In the genomic region with DNA sequence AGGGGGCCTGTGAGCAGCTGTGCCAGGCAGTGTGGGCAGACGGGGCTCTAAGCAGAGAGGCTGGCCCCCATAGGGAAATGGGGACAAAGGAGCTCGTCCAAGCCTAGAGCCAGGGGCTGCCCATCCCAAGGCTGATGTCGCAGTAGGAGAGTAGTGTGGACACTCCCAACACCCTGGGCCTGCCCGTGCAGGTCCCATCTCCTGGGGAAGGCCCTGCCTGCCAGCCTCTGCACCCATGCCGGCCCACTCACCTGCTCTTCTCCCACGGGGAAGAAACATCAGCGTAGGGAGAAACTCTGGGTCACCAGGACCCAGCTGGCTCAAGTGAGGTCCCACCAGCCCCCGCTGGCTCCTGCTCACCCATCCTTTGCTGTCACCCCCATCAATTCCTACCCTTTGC, we compare ENCODE assay signal across 28 cellular contexts. TPM values are rescaled to one million over a fixed set of nuclear protein-coding genes. Genes with fewer than 3 reads are reported as not detected.
A peak's percentile ranks its signal among the peaks of the same experiment; 100 is the strongest.
DNase-seq lines count a peak whose midpoint lies in the region; ATAC-seq, FAIRE-seq and TF ChIP-seq lines count a peak whose summit lies in the region.
"Had no signal": no experiment of that assay in that cellular context is flagged by ENCODE, and none has a peak within 500 bp of the region (broad histone marks: within the 10 kb centered on the region; RNA-seq: fewer than 3 reads in every experiment).

No MANE protein-coding gene starts in this region.

- H3K4me2 ChIP-seq in keratinocyte (ENCODE audit: control insufficient read depth, extremely low read depth, insufficient read depth, low read depth, low read length) = peak overlapping the region; percentile 11
- H3K4me2 ChIP-seq: BLaER1 treated with 17β-estradiol and CSF1 and Interleukin-3, amounts not matched to agents 10 nM and 100 nM; GM23338; SK-N-SH had no signal

- H3K9me1 ChIP-seq in keratinocyte (ENCODE audit: control insufficient read depth, extremely low read depth, insufficient read depth, low read length) = no peaks in the 10 kb centered on the region

- H3K9me3 Mint-ChIP-seq in glutamatergic neuron (ENCODE audit: unreplicated experiment) = no peaks in the 10 kb centered on the region
- H3K9me3 Mint-ChIP-seq: CD4-positive, alpha-beta T cell; GM23338; H9 had no signal

- no peak overlapping the region for H3K4me3 Mint-ChIP-seq in glutamatergic neuron (ENCODE audit: unreplicated experiment)
- H3K4me3 Mint-ChIP-seq: CD4-positive, alpha-beta T cell; GM23338; H9 had no signal

- TF ChIP-seq POLR2A in gastrocnemius medialis (IDR thresholded peaks at IDR 0.05) = no peak

- H2AFZ ChIP-seq in keratinocyte (ENCODE audit: control insufficient read depth, low read length) = no peak overlapping the region
- H2AFZ ChIP-seq: GM23338 had no signal

- H3K36me3 Mint-ChIP-seq in glutamatergic neuron (ENCODE audit: unreplicated experiment) = no peaks in the 10 kb centered on the region

- H3K4me1 ChIP-seq in keratinocyte (ENCODE audit: control insufficient read depth, extremely low read depth, insufficient read depth, low read length) (peaks cover 65% of the 10 kb centered on the region), BE2C (peaks cover 6% of the 10 kb centered on the region; the same call in 1 of the 2 replicates), gastrocnemius medialis (peaks cover 19 to 31% of the 10 kb centered on the region in 2 donors)

- H3K9me3 ChIP-seq in SK-N-MC (ENCODE audit: low read depth, low read length) (no peaks in the 10 kb centered on the region), keratinocyte (ENCODE audit: control insufficient read depth, low read depth, low read length) (no peaks in the 10 kb centered on the region), BE2C (no peaks in the 10 kb centered on the region), gastrocnemius medialis (no peaks in the 10 kb centered on the region)
- H3K9me3 ChIP-seq: BLaER1 treated with 17β-estradiol and CSF1 and Interleukin-3, amounts not matched to agents 10 nM and 100 nM; Peyer's patch; SK-N-SH had no signal

- no peaks in the 10 kb centered on the region for H3K36me3 ChIP-seq in SK-N-MC (ENCODE audit: insufficient read depth, low read length)
- H3K36me3 ChIP-seq in bronchial epithelial cell (ENCODE audit: control insufficient read depth, insufficient read depth, low read length) = no peaks in the 10 kb centered on the region
- peaks cover 0 to 3% of the 10 kb centered on the region in 2 experiments for H3K36me3 ChIP-seq in keratinocyte (ENCODE audit: control insufficient read depth in 2 of 2, extremely low read depth in 1 of 2, insufficient read depth in 2 of 2, low read length in 2 of 2)
- H3K36me3 ChIP-seq in BE2C = no peaks in the 10 kb centered on the region
- H3K36me3 ChIP-seq in gastrocnemius medialis = no peaks in the 10 kb centered on the region
- H3K36me3 ChIP-seq: BLaER1 treated with 17β-estradiol and CSF1 and Interleukin-3, amounts not matched to agents 10 nM and 100 nM; Peyer's patch had no signal

- FAIRE-seq in bronchial epithelial cell (lab: Jason Lieb, UNC) (no peak), keratinocyte (lab: Jason Lieb, UNC) (no peak)
- FAIRE-seq: D721Med, GM18507, HTR-8/SVneo had no signal

- H3K4me1 Mint-ChIP-seq in glutamatergic neuron (ENCODE audit: low read depth, unreplicated experiment) = peaks cover 8% of the 10 kb centered on the region
- H3K4me1 Mint-ChIP-seq: GM23338 had no signal

- in situ Hi-C loops in gastrocnemius medialis (cut with MboI; ENCODE audit: low sequenced_read_pairs in 4 of 4) = no loop called here

- no peaks in the 10 kb centered on the region for H3K79me2 ChIP-seq in keratinocyte (ENCODE audit: control insufficient read depth, insufficient read depth, low read length)

- peak overlapping the region; percentile 88 for H3K27ac ChIP-seq in SK-N-MC
- peak overlapping the region; percentile 15 for H3K27ac ChIP-seq in keratinocyte (ENCODE audit: control insufficient read depth, insufficient read depth, low read length)
- peak overlapping the region in 18 of 21 experiments; percentile 0 to 91 (median 38) for H3K27ac ChIP-seq in skin epidermis
- H3K27ac ChIP-seq in gastrocnemius medialis = no peak overlapping the region
- H3K27ac ChIP-seq: BLaER1 treated with 17β-estradiol and CSF1 and Interleukin-3, amounts not matched to agents 10 nM and 100 nM; Peyer's patch had no signal

- no peaks in the 10 kb centered on the region for H3K27me3 ChIP-seq in bronchial epithelial cell (ENCODE audit: control insufficient read depth, insufficient read depth, low read length)
- H3K27me3 ChIP-seq in keratinocyte (ENCODE audit: control insufficient read depth, extremely low read depth, insufficient read depth, low read length) = no peaks in the 10 kb centered on the region
- no peaks in the 10 kb centered on the region for H3K27me3 ChIP-seq in BE2C
- H3K27me3 ChIP-seq in gastrocnemius medialis = no peaks in the 10 kb centered on the region
- H3K27me3 ChIP-seq: BLaER1 treated with 17β-estradiol and CSF1 and Interleukin-3, amounts not matched to agents 10 nM and 100 nM; Peyer's patch had no signal

- H3K27me3 Mint-ChIP-seq in glutamatergic neuron (ENCODE audit: unreplicated experiment) = peaks cover 11% of the 10 kb centered on the region
- H3K27me3 Mint-ChIP-seq: CD4-positive, alpha-beta T cell had no signal

- no peak overlapping the region for H3K27ac Mint-ChIP-seq in glutamatergic neuron (ENCODE audit: unreplicated experiment)
- H3K27ac Mint-ChIP-seq: CD4-positive, alpha-beta T cell; GM23338 had no signal

- H3K4me3 ChIP-seq in SK-N-MC (no peak overlapping the region), bronchial epithelial cell (ENCODE audit: low read depth, low read length) (no peak overlapping the region), keratinocyte (ENCODE audit: control insufficient read depth in 2 of 3, extremely low read depth in 1 of 3, insufficient read depth in 2 of 3, low read depth in 1 of 3, low read length in 3 of 3) (no peak overlapping the region), skin epidermis (no peak overlapping the region), BE2C (ENCODE audit: low read depth, low read length) (no peak overlapping the region), gastrocnemius medialis (no peak overlapping the region)
- H3K4me3 ChIP-seq: BLaER1 treated with 17β-estradiol and CSF1 and Interleukin-3, amounts not matched to agents 10 nM and 100 nM; GM23338; Peyer's patch had no signal

- dilution Hi-C loops in keratinocyte (cut with MboI; ENCODE audit: extremely low pct_ligation_motif_present, low sequenced_read_pairs) = no loop called here

- H3K9ac ChIP-seq in SK-N-MC (ENCODE audit: insufficient read length) (no peak overlapping the region), keratinocyte (ENCODE audit: control insufficient read depth, extremely low read depth, insufficient read depth, low read length) (no peak overlapping the region)
- H3K9ac ChIP-seq: BLaER1 treated with 17β-estradiol and CSF1 and Interleukin-3, amounts not matched to agents 10 nM and 100 nM; SK-N-SH had no signal

- no peaks in the 10 kb centered on the region for H4K20me1 ChIP-seq in keratinocyte (ENCODE audit: control insufficient read depth, extremely low read depth, insufficient read depth, low read length)

- no peak for DNase-seq in SK-N-MC (ENCODE audit: low read depth, low spot score)
- peak; percentile 62 for DNase-seq in bronchial epithelial cell (ENCODE audit: low read depth)
- DNase-seq in keratinocyte (ENCODE audit: low read depth, low spot score) = no peak
- DNase-seq in BE2C = no peak
- DNase-seq in NCI-H1105 (lab: John Stamatoyannopoulos, UW) = no peak
- no peak for DNase-seq in gastrocnemius medialis
- no peak for DNase-seq in glutamatergic neuron
- DNase-seq: CD4-positive, alpha-beta T cell; H9; KG1; MM.1S; NCI-H1048; NCI-H1417 treated with DMSO at 0.1 percent for 48 hours; NCI-H1694 treated with DMSO at 0.1 percent for 48 hours; NCI-H2081; NCI-H2227 treated with DMSO at 0.1 percent for 48 hours; NCI-H510A; NCI-H69; OCI-M1; Peyer's patch; SIG-M5; SK-N-SH had no signal

- no peak for ATAC-seq in gastrocnemius medialis
- ATAC-seq: GM23338 had no signal

- intact Hi-C loops in gastrocnemius medialis (cut with DNase I; ENCODE audit: low total_unique reads) = no loop called here

- TF ChIP-seq CTCF in bronchial epithelial cell (IDR thresholded peaks at IDR 0.05; ENCODE audit: insufficient read depth, low read length, severe bottlenecking) (no peak), keratinocyte (optimal IDR thresholded peaks at IDR 0.05 in 1 of 3, IDR thresholded peaks at IDR 0.05 in 1 of 3, conservative IDR thresholded peaks at IDR 0.05 in 1 of 3; ENCODE audit: extremely low read depth in 1 of 3, insufficient read depth in 2 of 3, low read length in 3 of 3) (no peak), BE2C (IDR thresholded peaks at IDR 0.05; ENCODE audit: low read depth, low read length) (no peak), gastrocnemius medialis (IDR thresholded peaks at IDR 0.05 in 4 of 5, conservative IDR thresholded peaks at IDR 0.05 in 1 of 5) (no peak), glutamatergic neuron (IDR thresholded peaks at IDR 0.05; ENCODE audit: partially characterized antibody, unreplicated experiment) (no peak)

RNA-seq across cellular contexts. Expression of a gene that starts 10.7 kb away (rescaled TPM):
- total RNA-seq in bronchial epithelial cell (38.2 and 42.4 TPM in 2 replicates), gastrocnemius medialis (10 to 100 TPM; 14.0 to 39.7 (median 26.3) TPM), glutamatergic neuron (ENCODE audit: unreplicated experiment) (9.5 TPM)
- polyA plus RNA-seq in keratinocyte = 103 to 172 TPM (median 121 TPM) in 3 replicates
- polyA plus RNA-seq in keratinocyte (2011; ENCODE audit: low read depth) = 36.1 TPM
- 119 and 152 TPM in 2 replicates for polyA plus RNA-seq in keratinocyte (2011; cell fraction: cytosol; rRNA removed)
- polyA plus RNA-seq in keratinocyte (2011; cell fraction: nucleus; rRNA removed) = 143 and 170 TPM in 2 replicates
- polyA plus RNA-seq in keratinocyte (2012; ENCODE audit: low replicate concordance) = 84.5 and 106 TPM in 2 replicates
- 280 to 386 TPM (median 351 TPM) in 3 replicates for polyA minus RNA-seq in keratinocyte
- 419 TPM for polyA minus RNA-seq in keratinocyte (2011; cell fraction: cytosol; rRNA and poly(A)+ RNA removed)
- polyA minus RNA-seq in keratinocyte (2011; cell fraction: nucleus; rRNA and poly(A)+ RNA removed) = 133 and 142 TPM in 2 replicates
- 56.0 TPM for polyA plus RNA-seq in BE2C (2012; ENCODE audit: insufficient read depth, insufficient read length, low read depth)

Comparison
In these comparisons a context has a peak if more than half of its experiments do, and no peak if none do; other contexts are left out.
1. H3K27ac ChIP-seq: peak in SK-N-MC (single experiment), keratinocyte (single experiment) and skin epidermis (18 of 21); none in gastrocnemius medialis (0 of 4).